ENCODE assay signal across 1 cellular context in genomic region chr9:137116027-137116507, GRCh38.
TF ChIP-seq lines count a peak whose summit lies in the region.

No MANE protein-coding gene starts in this region.

TF ChIP-seq in K562, 482 proteins besides CTCF, POLR2A, EP300 and RAD21:
- TF ChIP-seq FOXA3 (CRISPR knock-in tag; conservative IDR thresholded peaks at IDR 0.05 in 1 of 2, IDR thresholded peaks at IDR 0.05 in 1 of 2) (peak in 1 of 2 experiments; percentile 86; a peak in 1 of 4 replicates), ZNF280B (CRISPR knock-in tag; IDR thresholded peaks at IDR 0.05) (no peak), TEAD4 (IDR thresholded peaks at IDR 0.05; ENCODE audit: low read length) (no peak), TEAD4 (CRISPR knock-in tag; IDR thresholded peaks at IDR 0.05; ENCODE audit: borderline replicate concordance) (0 out of 2 replicates have a peak, but pooled peaks have one; percentile 18)
